Comparison of ENCODE assay signal across 1 cellular context in the genomic region with DNA sequence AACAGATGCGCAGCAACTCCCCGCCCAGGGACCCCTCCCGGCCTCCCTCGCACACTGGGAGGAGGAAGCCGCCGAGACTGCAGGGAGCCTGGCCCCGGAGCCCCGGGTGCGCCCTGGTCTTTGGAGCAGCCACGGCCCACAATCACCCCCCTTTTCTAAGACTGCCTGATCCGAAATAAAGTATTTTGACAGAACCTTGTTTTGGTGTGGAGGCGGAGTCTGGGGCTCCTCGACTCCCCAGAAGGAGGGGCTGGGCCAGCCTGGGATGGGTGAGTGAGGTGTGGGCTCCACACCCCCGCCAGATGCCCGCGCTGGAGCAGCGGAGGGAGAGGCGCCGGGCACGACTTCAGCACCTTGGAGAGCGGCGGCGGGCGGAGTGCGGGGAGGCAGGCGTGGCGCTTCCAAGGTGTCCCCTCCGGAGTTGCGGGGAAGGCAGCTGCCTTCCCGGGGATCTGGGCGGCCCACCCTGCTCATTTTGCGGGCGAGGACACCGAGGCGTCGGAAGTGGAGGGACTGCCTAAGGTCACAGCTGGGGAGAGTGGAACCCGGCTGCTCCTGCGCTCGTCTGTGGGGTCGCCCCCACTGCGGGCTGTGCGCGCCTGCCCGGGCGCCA.
TF ChIP-seq lines count a peak whose summit lies in the region.

No MANE protein-coding gene starts in this region.

TF ChIP-seq in SK-N-SH, 30 proteins besides CTCF, POLR2A, EP300 and RAD21 (continued from another document):
- TF ChIP-seq, protein P1, sequence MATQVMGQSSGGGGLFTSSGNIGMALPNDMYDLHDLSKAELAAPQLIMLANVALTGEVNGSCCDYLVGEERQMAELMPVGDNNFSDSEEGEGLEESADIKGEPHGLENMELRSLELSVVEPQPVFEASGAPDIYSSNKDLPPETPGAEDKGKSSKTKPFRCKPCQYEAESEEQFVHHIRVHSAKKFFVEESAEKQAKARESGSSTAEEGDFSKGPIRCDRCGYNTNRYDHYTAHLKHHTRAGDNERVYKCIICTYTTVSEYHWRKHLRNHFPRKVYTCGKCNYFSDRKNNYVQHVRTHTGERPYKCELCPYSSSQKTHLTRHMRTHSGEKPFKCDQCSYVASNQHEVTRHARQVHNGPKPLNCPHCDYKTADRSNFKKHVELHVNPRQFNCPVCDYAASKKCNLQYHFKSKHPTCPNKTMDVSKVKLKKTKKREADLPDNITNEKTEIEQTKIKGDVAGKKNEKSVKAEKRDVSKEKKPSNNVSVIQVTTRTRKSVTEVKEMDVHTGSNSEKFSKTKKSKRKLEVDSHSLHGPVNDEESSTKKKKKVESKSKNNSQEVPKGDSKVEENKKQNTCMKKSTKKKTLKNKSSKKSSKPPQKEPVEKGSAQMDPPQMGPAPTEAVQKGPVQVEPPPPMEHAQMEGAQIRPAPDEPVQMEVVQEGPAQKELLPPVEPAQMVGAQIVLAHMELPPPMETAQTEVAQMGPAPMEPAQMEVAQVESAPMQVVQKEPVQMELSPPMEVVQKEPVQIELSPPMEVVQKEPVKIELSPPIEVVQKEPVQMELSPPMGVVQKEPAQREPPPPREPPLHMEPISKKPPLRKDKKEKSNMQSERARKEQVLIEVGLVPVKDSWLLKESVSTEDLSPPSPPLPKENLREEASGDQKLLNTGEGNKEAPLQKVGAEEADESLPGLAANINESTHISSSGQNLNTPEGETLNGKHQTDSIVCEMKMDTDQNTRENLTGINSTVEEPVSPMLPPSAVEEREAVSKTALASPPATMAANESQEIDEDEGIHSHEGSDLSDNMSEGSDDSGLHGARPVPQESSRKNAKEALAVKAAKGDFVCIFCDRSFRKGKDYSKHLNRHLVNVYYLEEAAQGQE (IDR thresholded peaks at IDR 0.05; ENCODE audit: low read depth, low read length): peak; percentile 99
- no peak for TF ChIP-seq FOSL2 (IDR thresholded peaks at IDR 0.05; ENCODE audit: borderline replicate concordance, low read depth)
- TF ChIP-seq, protein P2, sequence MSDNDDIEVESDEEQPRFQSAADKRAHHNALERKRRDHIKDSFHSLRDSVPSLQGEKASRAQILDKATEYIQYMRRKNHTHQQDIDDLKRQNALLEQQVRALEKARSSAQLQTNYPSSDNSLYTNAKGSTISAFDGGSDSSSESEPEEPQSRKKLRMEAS (IDR thresholded peaks at IDR 0.05; ENCODE audit: low read depth): 0 out of 2 replicates have a peak, but pooled peaks have one; percentile 42
TF ChIP-seq in SK-N-SH: peak in this region for 3.
